Comparison of ENCODE assay signal across 9 cellular contexts in the genomic region with DNA sequence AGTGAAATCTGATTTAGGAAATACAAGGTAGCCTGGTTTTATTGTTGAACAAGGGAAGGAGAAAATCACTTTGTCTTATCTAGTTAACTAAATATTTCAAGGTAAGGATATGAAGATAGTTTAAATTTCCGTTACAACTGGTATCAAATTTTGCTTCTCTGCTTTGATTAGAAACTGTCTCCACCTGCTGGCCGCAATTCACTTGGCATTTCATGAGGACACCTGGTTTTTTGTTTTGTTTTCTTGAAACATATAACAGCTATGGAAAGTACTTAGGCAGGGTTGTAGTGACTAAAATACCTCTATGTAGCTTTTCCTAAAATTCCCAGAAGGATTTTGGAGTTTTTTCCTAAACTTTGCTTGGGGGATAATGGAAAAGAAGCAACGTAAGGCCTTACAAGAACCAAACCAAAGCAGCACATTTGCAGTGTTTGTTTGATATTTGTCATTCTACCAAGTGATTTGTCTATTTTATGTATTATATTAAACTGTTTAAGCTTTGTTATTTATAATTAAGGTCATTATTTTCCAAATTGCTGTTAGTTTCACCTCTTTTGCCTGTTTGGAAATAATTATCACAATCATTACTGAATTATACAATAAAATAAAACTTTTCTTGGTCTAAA.
A peak's percentile ranks its signal among the peaks of the same experiment; 100 is the strongest.
DNase-seq lines count a peak whose midpoint lies in the region; ATAC-seq and TF ChIP-seq lines count a peak whose summit lies in the region.
"Had no signal": no experiment of that assay in that cellular context is flagged by ENCODE, and none has a peak within 500 bp of the region (broad histone marks: within the 10 kb centered on the region; RNA-seq: fewer than 3 reads in every experiment).

No MANE protein-coding gene starts in this region.

- H3K27me3 Mint-ChIP-seq in T-cell (no peaks in the 10 kb centered on the region), MCF 10A (ENCODE audit: insufficient read depth, unreplicated experiment) (no peaks in the 10 kb centered on the region)
- no peaks in the 10 kb centered on the region for H3K27me3 Mint-ChIP-seq in stimulated activated memory B cell treated with anti-CD40 and anti-IgM and Interleukin-4, amounts not matched to agents 10 μg/mL and 1 μg/mL and 100 μg/mL, for 72 hours

- ATAC-seq in T-cell (replicated peaks in 1 of 4), result peak in 1 of 4 experiments; percentile 31
- ATAC-seq in stimulated activated memory B cell treated with anti-CD40 and anti-IgM and Interleukin-4, amounts not matched to agents 10 μg/mL and 1 μg/mL and 100 μg/mL, for 72 hours, result no peak
- ATAC-seq: stimulated activated effector memory CD8-positive, alpha-beta T cell treated with anti-CD3 and anti-CD28 coated beads, Interleukin-12 subunit alpha, Interleukin-12 subunit beta, amount 100 ng/mL, for 72 hours had no signal

- BruUV-seq in MCF 10A (replicated peaks; lab: Mats Ljungman, UMichigan), result no TSS peak

- DNase-seq in EH (ENCODE audit: low read depth) (peak; percentile 43), T-cell (peak in 31 of 34 experiments; percentile 6 to 62 (median 42)), MCF 10A (ENCODE audit: unreplicated experiment) (peak; percentile 64), kidney tubule cell (ENCODE audit: low spot score) (peak; percentile 48), GOT3 (lab: John Stamatoyannopoulos, UW) (no peak)
- peak; percentile 5 to 17 for DNase-seq in stimulated activated CD8-positive, alpha-beta memory T cell treated with anti-CD3 and anti-CD28 coated beads, Interleukin-2, amount 100 ng/mL, for 1 hour (ENCODE audit: low read depth in 2 of 2)

- H3K4me1 Mint-ChIP-seq in T-cell, result peaks cover 0 to 7% (median 4%) of the 10 kb centered on the region in 3 donors
- peaks cover 6% of the 10 kb centered on the region for H3K4me1 Mint-ChIP-seq in MCF 10A (ENCODE audit: insufficient read depth, unreplicated experiment)
- H3K4me1 Mint-ChIP-seq in stimulated activated memory B cell treated with anti-CD40 and anti-IgM and Interleukin-4, amounts not matched to agents 10 μg/mL and 1 μg/mL and 100 μg/mL, for 72 hours, result peaks cover 4% of the 10 kb centered on the region
- H3K4me1 Mint-ChIP-seq: stimulated activated effector memory CD8-positive, alpha-beta T cell treated with anti-CD3 and anti-CD28 coated beads, Interleukin-12 subunit alpha, Interleukin-12 subunit beta, amount 100 ng/mL, for 72 hours had no signal

- POLR2A ChIA-PET in T-cell (lab: Charles Lee) (interaction anchor here (0.5 to 0.9 kb wide), 4 partner anchors 20 to 975 kb away, joined by 3 read pairs; no protein-coding TSS in a partner anchor), MCF 10A (lab: Yijun Ruan, JAX) (interaction anchor here (0.9 to 2.2 kb wide), 7 partner anchors 9 to 140 kb away, joined by 3 to 17 read pairs (median 7); partner anchors contain the start of gene AHCYL2)

- H3K36me3 Mint-ChIP-seq in T-cell (peaks cover 17% of the 10 kb centered on the region), MCF 10A (ENCODE audit: insufficient read depth, unreplicated experiment) (peaks cover 11% of the 10 kb centered on the region)
- peaks cover 22% of the 10 kb centered on the region for H3K36me3 Mint-ChIP-seq in stimulated activated memory B cell treated with anti-CD40 and anti-IgM and Interleukin-4, amounts not matched to agents 10 μg/mL and 1 μg/mL and 100 μg/mL, for 72 hours
- H3K36me3 Mint-ChIP-seq: stimulated activated effector memory CD8-positive, alpha-beta T cell treated with anti-CD3 and anti-CD28 coated beads, Interleukin-12 subunit alpha, Interleukin-12 subunit beta, amount 100 ng/mL, for 72 hours had no signal

- CTCF ChIA-PET in T-cell (lab: Charles Lee) (interaction anchor here (0.6 to 4.6 kb wide), 14 partner anchors 9 to 483 kb away, joined by 3 to 48 read pairs (median 4); partner anchors contain the start of gene AHCYL2 (in 1 of the 2)), MCF 10A (lab: Yijun Ruan, JAX) (interaction anchor here (0.7 to 7.4 kb wide), 34 partner anchors 9 to 745 kb away, joined by 3 to 176 read pairs (median 4); partner anchors contain the start of gene AHCYL2)

- intact Hi-C loops in MCF 10A (cut with micrococcal nuclease), result loop anchor here (1.0 kb wide), 1 partner anchor 80 kb away; no protein-coding TSS in a partner anchor

- H3K9me3 Mint-ChIP-seq in T-cell (no peaks in the 10 kb centered on the region), MCF 10A (ENCODE audit: unreplicated experiment) (peaks cover 11% of the 10 kb centered on the region)
- peaks cover 3% of the 10 kb centered on the region for H3K9me3 Mint-ChIP-seq in stimulated activated memory B cell treated with anti-CD40 and anti-IgM and Interleukin-4, amounts not matched to agents 10 μg/mL and 1 μg/mL and 100 μg/mL, for 72 hours
- H3K9me3 Mint-ChIP-seq: stimulated activated effector memory CD8-positive, alpha-beta T cell treated with anti-CD3 and anti-CD28 coated beads, Interleukin-12 subunit alpha, Interleukin-12 subunit beta, amount 100 ng/mL, for 72 hours had no signal

- H3K27ac Mint-ChIP-seq in T-cell (no peak overlapping the region), MCF 10A (ENCODE audit: low read depth, unreplicated experiment) (no peak overlapping the region)
- no peak overlapping the region for H3K27ac Mint-ChIP-seq in stimulated activated memory B cell treated with anti-CD40 and anti-IgM and Interleukin-4, amounts not matched to agents 10 μg/mL and 1 μg/mL and 100 μg/mL, for 72 hours
- H3K27ac Mint-ChIP-seq: stimulated activated effector memory CD8-positive, alpha-beta T cell treated with anti-CD3 and anti-CD28 coated beads, Interleukin-12 subunit alpha, Interleukin-12 subunit beta, amount 100 ng/mL, for 72 hours had no signal

- no peak overlapping the region for H3K4me3 Mint-ChIP-seq in T-cell
- no peak overlapping the region for H3K4me3 Mint-ChIP-seq in MCF 10A (ENCODE audit: unreplicated experiment)
- H3K4me3 Mint-ChIP-seq in stimulated activated memory B cell treated with anti-CD40 and anti-IgM and Interleukin-4, amounts not matched to agents 10 μg/mL and 1 μg/mL and 100 μg/mL, for 72 hours, result no peak overlapping the region
- H3K4me3 Mint-ChIP-seq: stimulated activated effector memory CD8-positive, alpha-beta T cell treated with anti-CD3 and anti-CD28 coated beads, Interleukin-12 subunit alpha, Interleukin-12 subunit beta, amount 100 ng/mL, for 72 hours had no signal

- peak; percentile 86 for TF ChIP-seq CTCF in LNCAP (IDR thresholded peaks at IDR 0.05)
- TF ChIP-seq CTCF in MCF 10A (IDR thresholded peaks at IDR 0.05; ENCODE audit: unreplicated experiment), result peak; percentile 67
